9 cellular contexts compared by ENCODE assay signal in the genomic region with DNA sequence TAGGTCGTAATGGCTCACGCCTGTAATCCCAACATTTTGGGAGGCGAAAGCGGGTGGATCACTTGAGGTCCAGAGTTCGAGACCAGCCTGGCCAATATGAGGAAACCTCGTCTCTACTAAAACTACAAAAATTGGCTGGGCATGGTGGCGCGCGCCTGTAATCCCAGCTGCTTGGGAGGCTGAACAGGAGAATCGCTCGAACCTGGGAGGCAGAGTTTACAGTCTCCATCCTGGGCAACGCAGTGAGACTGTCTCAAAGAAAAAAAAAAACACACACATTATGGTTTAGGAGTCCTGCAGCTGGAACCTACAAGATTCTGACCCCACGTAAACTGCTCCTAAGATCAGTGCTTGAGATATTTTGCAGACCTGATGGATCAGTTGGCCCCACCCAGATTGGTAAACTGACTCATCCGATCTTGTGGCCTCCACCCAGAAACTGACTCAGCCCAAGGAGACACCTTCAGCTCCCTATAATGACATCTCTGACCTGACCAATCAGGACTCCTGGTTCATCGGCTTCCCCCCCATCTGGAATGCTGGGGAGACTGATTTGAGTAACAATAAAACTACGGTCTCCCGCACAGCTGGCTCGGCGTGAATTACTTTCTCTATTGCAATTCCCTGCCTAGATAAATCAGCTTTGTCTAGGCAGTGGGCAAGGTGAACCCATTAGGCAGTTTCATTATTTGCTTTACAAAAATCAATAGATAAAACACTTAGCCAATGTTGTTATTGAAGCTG.
DNase-seq lines count a peak whose midpoint lies in the region; ATAC-seq and TF ChIP-seq lines count a peak whose summit lies in the region.
"Had no signal": no experiment of that assay in that cellular context is flagged by ENCODE, and none has a peak within 500 bp of the region (broad histone marks: within the 10 kb centered on the region; RNA-seq: fewer than 3 reads in every experiment).

No MANE protein-coding gene starts in this region.

- ATAC-seq in sciatic nerve (no peak), heart right ventricle (no peak)
- ATAC-seq: left colon had no signal

- no peak for TF ChIP-seq CTCF in heart right ventricle (IDR thresholded peaks at IDR 0.05)

- DNase-seq in DMS153 treated with DMSO at 0.1 percent for 48 hours (lab: John Stamatoyannopoulos, UW; ENCODE audit: unreplicated experiment) (peak; percentile 29), T1000 (lab: John Stamatoyannopoulos, UW) (peak; percentile 53), iPS DF 19.7 (ENCODE audit: low read depth, low spot score) (peak; percentile 89), sciatic nerve (ENCODE audit: low spot score) (no peak), C1 segment of cervical spinal cord (lab: John Stamatoyannopoulos, UW) (no peak), heart right ventricle (no peak), mesenteric fat pad (ENCODE audit: low spot score) (no peak)
- DNase-seq: left colon had no signal

- H3K27me3 ChIP-seq in HUES48 (ENCODE audit: control insufficient read depth, insufficient read depth, low read length) (no peaks in the 10 kb centered on the region), heart right ventricle (peaks cover 10 to 62% (median 47%) of the 10 kb centered on the region in 7 donors)

- H3K36me3 ChIP-seq in HUES48 (ENCODE audit: control insufficient read depth, insufficient read depth, low read length) = no peaks in the 10 kb centered on the region
- no peaks in the 10 kb centered on the region for H3K36me3 ChIP-seq in heart right ventricle

- intact Hi-C loops in sciatic nerve (cut with DNase I) (no loop called here), heart right ventricle (cut with DNase I) (no loop called here)

- 84 to 86% methylated on average over 19 of the region's 19 CpGs for WGBS in heart right ventricle, 2 donors

- H3K4me1 ChIP-seq in HUES48 (ENCODE audit: control insufficient read depth, insufficient read depth, low read length) (peaks cover 7% of the 10 kb centered on the region), heart right ventricle (peaks cover 0 to 34% (median 17%) of the 10 kb centered on the region in 9 donors)

- peak overlapping the region; percentile 91 for H3K4me3 ChIP-seq in HUES48 (ENCODE audit: low read depth, low read length)
- no peak overlapping the region for H3K4me3 ChIP-seq in heart right ventricle

- H3K9me3 ChIP-seq in HUES48 (ENCODE audit: control insufficient read depth, insufficient read depth, low read length) (no peaks in the 10 kb centered on the region), heart right ventricle (no peaks in the 10 kb centered on the region)

- peak overlapping the region; percentile 99 for H3K9ac ChIP-seq in HUES48 (ENCODE audit: low read depth, low read length)

- peak overlapping the region; percentile 92 for H3K27ac ChIP-seq in HUES48 (ENCODE audit: low read depth, low read length)
- no peak overlapping the region for H3K27ac ChIP-seq in heart right ventricle

Comparison
In these comparisons a context has a peak if more than half of its experiments do, and no peak if none do; other contexts are left out.
1. DNase-seq: peak in DMS153 treated with DMSO at 0.1 percent for 48 hours (single experiment), T1000 (single experiment) and iPS DF 19.7 (single experiment); none in sciatic nerve (single experiment), C1 segment of cervical spinal cord (0 of 14), heart right ventricle (0 of 2) and mesenteric fat pad (single experiment).